In the genomic region with DNA sequence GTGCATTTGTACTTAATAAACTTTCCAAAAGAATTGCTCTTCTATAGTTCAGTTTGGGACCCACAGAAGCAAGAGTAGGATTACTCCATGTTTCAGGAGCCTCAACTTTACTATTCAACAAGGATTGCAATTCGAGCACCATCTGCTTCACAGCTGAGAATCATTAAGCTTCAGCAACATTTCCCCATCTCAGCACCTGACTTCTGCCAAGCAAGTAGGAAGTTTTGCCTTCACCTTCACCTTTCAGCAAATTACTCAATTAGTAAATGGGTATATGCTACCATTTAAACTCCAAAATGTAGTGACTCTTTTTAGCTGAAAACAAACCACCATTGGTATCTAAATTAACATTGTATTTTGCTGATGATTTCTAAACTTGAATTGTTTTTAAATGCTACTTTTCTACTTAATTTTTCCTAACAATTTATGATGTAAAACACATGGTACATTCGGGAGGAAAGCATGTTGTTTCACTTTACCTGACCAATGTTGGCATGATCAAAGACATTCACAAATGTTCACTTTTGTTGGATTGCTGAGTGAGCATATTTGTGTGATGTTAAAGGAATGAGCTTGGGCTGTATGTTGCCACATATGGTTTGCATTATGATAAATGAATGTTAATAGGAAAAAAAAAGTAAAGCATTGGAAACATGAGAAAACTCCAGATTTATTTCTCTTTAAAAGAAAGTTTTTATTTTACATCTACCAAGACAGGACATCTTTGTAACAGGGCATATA, we compare ENCODE assay signal across 19 cellular contexts.
DNase-seq lines count a peak whose midpoint lies in the region; ATAC-seq and TF ChIP-seq lines count a peak whose summit lies in the region.
"Had no signal": no experiment of that assay in that cellular context is flagged by ENCODE, and none has a peak within 500 bp of the region (broad histone marks: within the 10 kb centered on the region; RNA-seq: fewer than 3 reads in every experiment).

No MANE protein-coding gene starts in this region.

- no peak overlapping the region for H3K4me3 ChIP-seq in fibroblast of mammary gland (ENCODE audit: control insufficient read depth, low read depth, low read length)
- H3K4me3 ChIP-seq: colonic mucosa, upper lobe of left lung had no signal

- ATAC-seq in SK-N-SH treated with all-trans-retinoic acid at 6 μM for 48 hours = peak; percentile 73
- no peak for ATAC-seq in stimulated activated naive CD8-positive, alpha-beta T cell treated with anti-CD3 and anti-CD28 coated beads, Interleukin-15, Interleukin-2, amounts not matched to agents 100 U/mL and 50 U/mL, for 24 hours
- ATAC-seq: left colon had no signal

- no peak for TF ChIP-seq CTCF in fibroblast of mammary gland (conservative IDR thresholded peaks at IDR 0.05; ENCODE audit: control insufficient read depth, insufficient read depth, low read depth, low read length)

- DNase-seq in NCI-H82 (lab: John Stamatoyannopoulos, UW) (peak; percentile 13), NCI-H82 treated with DMSO at 0.1 percent for 48 hours (lab: John Stamatoyannopoulos, UW; ENCODE audit: unreplicated experiment) (no peak), fibroblast of mammary gland (ENCODE audit: low read depth) (peak; percentile 69), NCI-H146 (lab: John Stamatoyannopoulos, UW) (no peak), HPDE6-E6E7 (ENCODE audit: extremely low spot score) (no peak), NCI-H1930 (lab: John Stamatoyannopoulos, UW) (no peak)
- DNase-seq in stimulated activated naive CD8-positive, alpha-beta T cell treated with anti-CD3 and anti-CD28 coated beads, Interleukin-15, Interleukin-2, amounts not matched to agents 100 U/mL and 50 U/mL, for 24 hours = no peak
- DNase-seq: 8988T; activated naive CD4-positive, alpha-beta T cell treated with anti-CD3 and anti-CD28 coated beads for 36 hours; colonic mucosa; left colon; midbrain; MV-4-11; NCI-H187 treated with DMSO at 0.1 percent for 48 hours; nephron progenitor cell; NK-92 treated with Interleukin-12 subunit alpha and Interleukin-12 subunit beta, amount 100 ng/mL, for 24 hours; stimulated activated CD4-positive, alpha-beta T cell treated with anti-CD3 and anti-CD28 coated beads, Interleukin-2, amount 100 ng/mL, for 48 hours; upper lobe of left lung had no signal

TF ChIP-seq in SK-N-SH treated with all-trans-retinoic acid at 6 μM for 48 hours, 23 proteins besides CTCF, POLR2A, EP300 and RAD21:
- peak; percentile 65 for TF ChIP-seq TCF4 (CRISPR knock-in tag; IDR thresholded peaks at IDR 0.05; ENCODE audit: borderline replicate concordance)
- peak; percentile 25; the same call in 1 of the 2 replicates for TF ChIP-seq ISL1 (CRISPR knock-in tag; IDR thresholded peaks at IDR 0.05)
- peak; percentile 64; the same call in 1 of the 2 replicates for TF ChIP-seq SNAI2 (CRISPR knock-in tag; IDR thresholded peaks at IDR 0.05)
- TF ChIP-seq OSR1 (CRISPR knock-in tag; IDR thresholded peaks at IDR 0.05) = no peak

Comparison
In these comparisons a context has a peak if more than half of its experiments do, and no peak if none do; other contexts are left out.
1. DNase-seq: peak in NCI-H82 (single experiment) and fibroblast of mammary gland (single experiment); none in NCI-H82 treated with DMSO at 0.1 percent for 48 hours (single experiment), NCI-H146 (single experiment), stimulated activated naive CD8-positive, alpha-beta T cell treated with anti-CD3 and anti-CD28 coated beads, Interleukin-15, Interleukin-2, amounts not matched to agents 100 U/mL and 50 U/mL, for 24 hours (single experiment), HPDE6-E6E7 (single experiment) and NCI-H1930 (0 of 2).